In genomic region chr7:120591-120991, GRCh38 we compare ENCODE assay signal across 1 cellular context.
A peak's percentile ranks its signal among the peaks of the same experiment; 100 is the strongest.
TF ChIP-seq lines count a peak whose summit lies in the region.

No MANE protein-coding gene starts in this region.

TF ChIP-seq in HepG2, 621 proteins besides CTCF, POLR2A, EP300 and RAD21 (continued from another document):
- peak; percentile 32; the same call in 1 of the 2 replicates for TF ChIP-seq PAXIP1 (CRISPR knock-in tag; conservative IDR thresholded peaks at IDR 0.05)
- no peak for TF ChIP-seq RERE (CRISPR knock-in tag; IDR thresholded peaks at IDR 0.05; ENCODE audit: low read depth)
- no peak for TF ChIP-seq JDP2 (CRISPR knock-in tag; IDR thresholded peaks at IDR 0.05; ENCODE audit: borderline replicate concordance)
- TF ChIP-seq IRX3 (CRISPR knock-in tag; IDR thresholded peaks at IDR 0.05; ENCODE audit: borderline replicate concordance, low read depth), result no peak
- no peak for TF ChIP-seq ZNF256 (CRISPR knock-in tag; conservative IDR thresholded peaks at IDR 0.05)
- TF ChIP-seq SALL1 (CRISPR knock-in tag; IDR thresholded peaks at IDR 0.05), result peak; percentile 36; the same call in 1 of the 2 replicates
- no peak for TF ChIP-seq ZNF792 (CRISPR knock-in tag; IDR thresholded peaks at IDR 0.05)
- no peak for TF ChIP-seq ZNF670 (CRISPR knock-in tag; IDR thresholded peaks at IDR 0.05; ENCODE audit: borderline replicate concordance)
- TF ChIP-seq NPAS2 (CRISPR knock-in tag; IDR thresholded peaks at IDR 0.05; ENCODE audit: borderline replicate concordance), result no peak
- TF ChIP-seq ZBTB7B (CRISPR knock-in tag; IDR thresholded peaks at IDR 0.05), result 0 out of 2 replicates have a peak, but pooled peaks have one; percentile 31
- 0 out of 2 replicates have a peak, but pooled peaks have one; percentile 15 for TF ChIP-seq ZFX (CRISPR knock-in tag; IDR thresholded peaks at IDR 0.05; ENCODE audit: low read depth)
- no peak for TF ChIP-seq TGIF2 (CRISPR knock-in tag; IDR thresholded peaks at IDR 0.05)
- no peak for TF ChIP-seq ZC3H13 (CRISPR knock-in tag; IDR thresholded peaks at IDR 0.05)
- TF ChIP-seq STAG1 (CRISPR knock-in tag; IDR thresholded peaks at IDR 0.05), result peak; percentile 49
- TF ChIP-seq TSC22D2 (CRISPR knock-in tag; IDR thresholded peaks at IDR 0.05; ENCODE audit: borderline replicate concordance), result no peak
- TF ChIP-seq HIC2 (CRISPR knock-in tag; IDR thresholded peaks at IDR 0.05; ENCODE audit: low read depth), result no peak
- no peak for TF ChIP-seq ZMYM2 (CRISPR knock-in tag; IDR thresholded peaks at IDR 0.05)
- TF ChIP-seq FOXM1 (CRISPR knock-in tag; IDR thresholded peaks at IDR 0.05), result no peak
- no peak for TF ChIP-seq CEBPZ (IDR thresholded peaks at IDR 0.05; ENCODE audit: low read length)
- no peak for TF ChIP-seq NFRKB (IDR thresholded peaks at IDR 0.05)
- no peak for TF ChIP-seq XRCC5 (optimal IDR thresholded peaks at IDR 0.05; ENCODE audit: low read length)
- TF ChIP-seq MIER3 (CRISPR knock-in tag; IDR thresholded peaks at IDR 0.05; ENCODE audit: borderline replicate concordance), result no peak
- no peak for TF ChIP-seq FIP1L1 (IDR thresholded peaks at IDR 0.05; ENCODE audit: borderline replicate concordance, insufficient read depth, low read depth, low read length)
- TF ChIP-seq MAX (IDR thresholded peaks at IDR 0.05), result peak; percentile 38; the same call in 1 of the 2 replicates
- TF ChIP-seq KAT8 (CRISPR knock-in tag; IDR thresholded peaks at IDR 0.05), result no peak
- no peak for TF ChIP-seq ZNF839 (CRISPR knock-in tag; IDR thresholded peaks at IDR 0.05; ENCODE audit: borderline replicate concordance)
- no peak for TF ChIP-seq LCORL (IDR thresholded peaks at IDR 0.05)
- TF ChIP-seq LCORL (CRISPR knock-in tag; IDR thresholded peaks at IDR 0.05), result 0 out of 2 replicates have a peak, but pooled peaks have one; percentile 32
- no peak for TF ChIP-seq ZNF33B (CRISPR knock-in tag; IDR thresholded peaks at IDR 0.05)
- no peak for TF ChIP-seq ZFP36L2 (CRISPR knock-in tag; IDR thresholded peaks at IDR 0.05)
- TF ChIP-seq ZNF484 (CRISPR knock-in tag; IDR thresholded peaks at IDR 0.05; ENCODE audit: borderline replicate concordance, low read depth), result no peak
- 0 out of 2 replicates have a peak, but pooled peaks have one; percentile 39 for TF ChIP-seq KDM4B (CRISPR knock-in tag; IDR thresholded peaks at IDR 0.05)
- no peak for TF ChIP-seq ZGPAT (CRISPR knock-in tag; IDR thresholded peaks at IDR 0.05)
- no peak for TF ChIP-seq MBNL3 (CRISPR knock-in tag; conservative IDR thresholded peaks at IDR 0.05)
- TF ChIP-seq ZNF788 (CRISPR knock-in tag; IDR thresholded peaks at IDR 0.05; ENCODE audit: borderline replicate concordance), result peak; percentile 55; the same call in 1 of the 2 replicates
- TF ChIP-seq CSRNP2 (CRISPR knock-in tag; conservative IDR thresholded peaks at IDR 0.05; ENCODE audit: low read depth), result no peak
- peak; percentile 44 for TF ChIP-seq HNF4A (CRISPR knock-in tag; IDR thresholded peaks at IDR 0.05)
TF ChIP-seq in HepG2: peak in this region for 11.
